ENCODE assay signal across 22 cellular contexts in genomic region chr9:98135938-98136337, GRCh38. TPM values are rescaled to one million over a fixed set of nuclear protein-coding genes. Genes with fewer than 3 reads are reported as not detected.
DNase-seq lines count a peak whose midpoint lies in the region; ATAC-seq, FAIRE-seq and TF ChIP-seq lines count a peak whose summit lies in the region.
"Had no signal": no experiment of that assay in that cellular context is flagged by ENCODE, and none has a peak within 500 bp of the region (broad histone marks: within the 10 kb centered on the region; RNA-seq: fewer than 3 reads in every experiment).

No MANE protein-coding gene starts in this region.

- H3K9ac ChIP-seq in GM12878 (ENCODE audit: control insufficient read depth, insufficient read depth, low read length), result no peak overlapping the region
- H3K9ac ChIP-seq: BLaER1 treated with 17β-estradiol and CSF1 and Interleukin-3, amounts not matched to agents 10 nM and 100 nM; KMS-11 had no signal

- POLR2A ChIA-PET in GM12878 (lab: Charles Lee), result interaction anchor here (0.5 kb wide), 1 partner anchor 93 kb away, joined by 3 read pairs; no protein-coding TSS in a partner anchor

- H4K20me1 ChIP-seq in GM12878 (ENCODE audit: control insufficient read depth, insufficient read depth), result no peaks in the 10 kb centered on the region
- H4K20me1 ChIP-seq: BLaER1 treated with 17β-estradiol and CSF1 and Interleukin-3, amounts not matched to agents 10 nM and 100 nM had no signal

- H3K27me3 Mint-ChIP-seq in CD4-positive, CD25-positive, alpha-beta regulatory T cell, result no peaks in the 10 kb centered on the region

- H3K4me2 ChIP-seq in GM12878 (ENCODE audit: control insufficient read depth, insufficient read depth), result no peak overlapping the region
- H3K4me2 ChIP-seq: BLaER1 treated with 17β-estradiol and CSF1 and Interleukin-3, amounts not matched to agents 10 nM and 100 nM; KMS-11 had no signal

- no peak overlapping the region for H3K4me3 Mint-ChIP-seq in CD4-positive, CD25-positive, alpha-beta regulatory T cell
- H3K4me3 Mint-ChIP-seq: CD8-positive, alpha-beta memory T cell had no signal

- no peak overlapping the region for H3K27ac ChIP-seq in CD4-positive, CD25-positive, alpha-beta regulatory T cell (ENCODE audit: insufficient read depth, low read length, poor library complexity, severe bottlenecking)
- H3K27ac ChIP-seq in GM12878 (ENCODE audit: control insufficient read depth, insufficient read depth) (no peak overlapping the region), spleen (no peak overlapping the region)
- H3K27ac ChIP-seq: BLaER1 treated with 17β-estradiol and CSF1 and Interleukin-3, amounts not matched to agents 10 nM and 100 nM; KMS-11 had no signal

- H3K4me3 ChIP-seq in CD4-positive, CD25-positive, alpha-beta regulatory T cell (ENCODE audit: low read depth, low read length), result no peak overlapping the region
- no peak overlapping the region for H3K4me3 ChIP-seq in GM12878
- no peak overlapping the region for H3K4me3 ChIP-seq in spleen
- H3K4me3 ChIP-seq: BLaER1 treated with 17β-estradiol and CSF1 and Interleukin-3, amounts not matched to agents 10 nM and 100 nM had no signal

- H3K36me3 ChIP-seq in CD4-positive, CD25-positive, alpha-beta regulatory T cell (ENCODE audit: control insufficient read depth, insufficient read depth, low read length), result peaks cover 57% of the 10 kb centered on the region
- H3K36me3 ChIP-seq in GM12878 (ENCODE audit: control insufficient read depth in 2 of 2, insufficient read depth in 2 of 2, low read length in 1 of 2) (no peaks in the 10 kb centered on the region), spleen (peaks cover 0 to 74% (median 0%) of the 10 kb centered on the region in 6 donors)
- H3K36me3 ChIP-seq: BLaER1 treated with 17β-estradiol and CSF1 and Interleukin-3, amounts not matched to agents 10 nM and 100 nM had no signal

- peak overlapping the region in 2 of 3 donors; percentile 73 to 87 for H3K27ac Mint-ChIP-seq in CD4-positive, CD25-positive, alpha-beta regulatory T cell

- CTCF ChIA-PET in GM12878 (lab: Yijun Ruan, JAX), result interaction anchor here (0.9 to 1.0 kb wide), 2 partner anchors 14 to 51 kb away, joined by 3 read pairs; no protein-coding TSS in a partner anchor

- no peaks in the 10 kb centered on the region for H3K79me2 ChIP-seq in GM12878 (ENCODE audit: control insufficient read depth, insufficient read depth, low read length)

- RAD21 ChIA-PET in GM12878 (lab: Charles Lee; ENCODE audit: unreplicated experiment), result no interaction called here

- TF ChIP-seq CTCF in GM12878 (IDR thresholded peaks at IDR 0.05 in 2 of 3, conservative IDR thresholded peaks at IDR 0.05 in 1 of 3; ENCODE audit: control insufficient read depth in 2 of 3, extremely low read depth in 1 of 3, insufficient read depth in 1 of 3, low read depth in 3 of 3, low read length in 3 of 3) (no peak), spleen (IDR thresholded peaks at IDR 0.05 in 8 of 11, conservative IDR thresholded peaks at IDR 0.05 in 3 of 11) (no peak)

- H3K4me1 ChIP-seq in CD4-positive, CD25-positive, alpha-beta regulatory T cell (ENCODE audit: control insufficient read depth, insufficient read depth, low read length, poor library complexity, severe bottlenecking), result no peaks in the 10 kb centered on the region
- H3K4me1 ChIP-seq in GM12878 (ENCODE audit: control insufficient read depth, insufficient read depth, low read length) (no peaks in the 10 kb centered on the region; the same call in 1 of the 2 replicates), spleen (no peaks in the 10 kb centered on the region)

- TF ChIP-seq POLR2A in GM12878 (IDR thresholded peaks at IDR 0.05; ENCODE audit: low read depth, low read length) (no peak), spleen (IDR thresholded peaks at IDR 0.05) (no peak)

- H3K4me1 Mint-ChIP-seq in CD4-positive, CD25-positive, alpha-beta regulatory T cell, result peaks cover 3 to 12% (median 6%) of the 10 kb centered on the region in 4 donors

- no peak for ATAC-seq in CD4-positive, CD25-positive, alpha-beta regulatory T cell (ENCODE audit: low read depth in 2 of 2)
- ATAC-seq in GM12878 (no peak), GM21576 (IDR thresholded peaks at IDR 0.05; ENCODE audit: unreplicated experiment) (no peak), HG03432 (IDR thresholded peaks at IDR 0.05; ENCODE audit: unreplicated experiment) (no peak)
- ATAC-seq: HCT116, Panc1, SK-N-SH treated with all-trans-retinoic acid at 6 μM for 48 hours had no signal

- no peaks in the 10 kb centered on the region for H3K9me3 ChIP-seq in CD4-positive, CD25-positive, alpha-beta regulatory T cell (ENCODE audit: control insufficient read depth in 2 of 2, low read length in 2 of 2)
- H3K9me3 ChIP-seq in GM12878 (replicated peaks; ENCODE audit: control insufficient read depth, insufficient read depth, low read length) (no peaks in the 10 kb centered on the region), spleen (no peaks in the 10 kb centered on the region)
- H3K9me3 ChIP-seq: BLaER1 treated with 17β-estradiol and CSF1 and Interleukin-3, amounts not matched to agents 10 nM and 100 nM had no signal

- TF ChIP-seq RAD21 in GM12878 (IDR thresholded peaks at IDR 0.05; ENCODE audit: insufficient read depth, low read depth, low read length), result no peak

- intact Hi-C loops in GM12878 (cut with micrococcal nuclease; ENCODE audit: unreplicated experiment), result no loop called here
- intact Hi-C loops in spleen (cut with DNase I; ENCODE audit: low total_unique reads), result no loop called here
- intact Hi-C loops in cardiac septum (cut with DNase I), result no loop called here

- no peaks in the 10 kb centered on the region for H3K27me3 ChIP-seq in CD4-positive, CD25-positive, alpha-beta regulatory T cell (ENCODE audit: control insufficient read depth, insufficient read depth, low read length)
- no peaks in the 10 kb centered on the region for H3K27me3 ChIP-seq in GM12878 (replicated peaks in 1 of 2; ENCODE audit: control insufficient read depth in 2 of 2, insufficient read depth in 2 of 2, low read length in 1 of 2)
- no peaks in the 10 kb centered on the region for H3K27me3 ChIP-seq in spleen (replicated peaks in 1 of 7)
- H3K27me3 ChIP-seq: BLaER1 treated with 17β-estradiol and CSF1 and Interleukin-3, amounts not matched to agents 10 nM and 100 nM had no signal

- TF ChIP-seq EP300 in GM12878 (IDR thresholded peaks at IDR 0.05; ENCODE audit: borderline replicate concordance in 1 of 2, control insufficient read depth in 1 of 2, low read depth in 2 of 2, low read length in 2 of 2), result no peak

- in situ Hi-C loops in GM12878 (cut with MboI), result no loop called here

- FAIRE-seq in GM12878 (lab: Jason Lieb, UNC), result no peak

- no TSS peak for BruUV-seq in GM12878 (replicated peaks; lab: Mats Ljungman, UMichigan)

- H2AFZ ChIP-seq in GM12878 (ENCODE audit: control insufficient read depth, low read depth, low read length), result no peak overlapping the region

- no peaks in the 10 kb centered on the region for H3K9me3 Mint-ChIP-seq in CD4-positive, CD25-positive, alpha-beta regulatory T cell
- H3K9me3 Mint-ChIP-seq: CD8-positive, alpha-beta memory T cell had no signal

- WGBS in GM12878 (ENCODE audit: insufficient coverage, insufficient replicate concordance, low lambda C conversion rate, missing lambda C conversion rate), result 70% methylated on average over 7 of the region's 7 CpGs
- 88 to 95% (median 95%) methylated on average over 6 to 7 of the region's 7 CpGs for WGBS in spleen, 5 donors

- peaks cover 23% of the 10 kb centered on the region for H3K36me3 Mint-ChIP-seq in CD4-positive, CD25-positive, alpha-beta regulatory T cell

- DNase-seq in AG20443 (ENCODE audit: low spot score) (peak; percentile 5), GM12878 (ENCODE audit: low read depth, low spot score) (no peak), spleen (peak; percentile 6), cardiac septum (ENCODE audit: low spot score) (no peak)
- DNase-seq in CD4-positive, CD25-positive, alpha-beta regulatory T cell, result no peak
- DNase-seq: Calu3; CD8-positive, alpha-beta memory T cell; GOT3; IMR-90; MV-4-11; NCI-H1105 treated with DMSO at 0.1 percent for 48 hours; NCI-H2081; NCI-H2171 treated with DMSO at 0.1 percent for 48 hours; NCI-H524 treated with DMSO at 0.1 percent for 48 hours; NCI-H82 had no signal

- SMC1A ChIA-PET in GM12878 (lab: Charles Lee; ENCODE audit: uncharacterized antibody, unreplicated experiment), result no interaction called here

RNA-seq across cellular contexts. Expression of gene TRIM14, which starts 16.9 kb away (rescaled TPM):
- total RNA-seq in CD4-positive, CD25-positive, alpha-beta regulatory T cell, result 120 TPM
- 10 to 100 TPM; 65.2 to 94.0 (median 73.7) TPM for polyA plus RNA-seq in CD4-positive, CD25-positive, alpha-beta regulatory T cell
- 36.1 and 40.9 TPM in 2 replicates for total RNA-seq in GM12878 (2013; cell fraction: nucleolus; rRNA removed)
- total RNA-seq in GM12878 (2014; rRNA removed), result 25.1 and 25.2 TPM in 2 replicates
- 20.3 and 21.2 TPM in 2 replicates for total RNA-seq in GM12878 (2014; rRNA removed; fragmentation: Illumina TruSeq; extraction: Trizol)
- total RNA-seq in GM12878 (2021), result 53.3 and 54.4 TPM in 2 replicates
- 15.8 TPM for polyA plus RNA-seq in GM12878 (2011; ENCODE audit: low read depth)
- 25.9 and 32.7 TPM in 2 replicates for polyA plus RNA-seq in GM12878 (2011; rRNA removed)
- polyA plus RNA-seq in GM12878 (2011; cell fraction: cytosol; rRNA removed), result 31.9 and 34.9 TPM in 2 replicates
- 37.5 and 42.1 TPM in 2 replicates for polyA plus RNA-seq in GM12878 (2011; cell fraction: nucleus; rRNA removed)
- 20.1 and 25.2 TPM in 2 replicates for polyA plus RNA-seq in GM12878 (2012)
- polyA plus RNA-seq in GM12878 (2014; fragmentation: Illumina TruSeq; extraction: Trizol), result 42.4 and 42.6 TPM in 2 replicates
- polyA plus RNA-seq in GM12878 (2014; fragmentation: Nextera tagmentation; extraction: Ambion mirVana), result 10 to 100 TPM in 1 of 2 experiments, 1 to 10 TPM in 1; 8.6 to 10.2 TPM
- 39.6 and 39.7 TPM in 2 replicates for polyA plus RNA-seq in GM12878 (2014; rRNA removed)
- 10 to 100 TPM; 38.7 to 41.2 TPM for polyA plus RNA-seq in GM12878 (2016; fragmentation: Nextera tagmentation; extraction: Ambion mirVana)
- 19.4 and 22.8 TPM in 2 replicates for polyA minus RNA-seq in GM12878 (2011; rRNA and poly(A)+ RNA removed)
- polyA minus RNA-seq in GM12878 (2011; cell fraction: cytosol; rRNA and poly(A)+ RNA removed), result 12.7 and 13.5 TPM in 2 replicates
- 9.3 and 16.3 TPM in 2 replicates for polyA minus RNA-seq in GM12878 (2011; cell fraction: nucleus; rRNA and poly(A)+ RNA removed)
- 10 to 100 TPM; 51.5 to 92.9 (median 68.4) TPM for total RNA-seq in spleen
- 10 to 100 TPM; 11.9 to 23.3 (median 13.9) TPM for polyA plus RNA-seq in spleen
- total RNA-seq in cardiac septum, result 1.8 TPM

RNA-seq across cellular contexts. Expression of gene CORO2A, which starts 56.5 kb away (rescaled TPM):
- total RNA-seq in CD4-positive, CD25-positive, alpha-beta regulatory T cell, result 27.0 TPM
- polyA plus RNA-seq in CD4-positive, CD25-positive, alpha-beta regulatory T cell, result 10 to 100 TPM; 13.4 to 16.7 (median 14.0) TPM
- total RNA-seq in GM12878 (2013; cell fraction: nucleolus; rRNA removed), result 0.52 and 0.64 TPM in 2 replicates
- 4.1 and 4.7 TPM in 2 replicates for total RNA-seq in GM12878 (2014; rRNA removed)
- 4.8 TPM in 2 replicates for total RNA-seq in GM12878 (2014; rRNA removed; fragmentation: Illumina TruSeq; extraction: Trizol)
- 4.8 and 4.9 TPM in 2 replicates for total RNA-seq in GM12878 (2021)
- 1.0 TPM for polyA plus RNA-seq in GM12878 (2011; ENCODE audit: low read depth)
- polyA plus RNA-seq in GM12878 (2011; rRNA removed), result 0.84 and 1.0 TPM in 2 replicates
- polyA plus RNA-seq in GM12878 (2011; cell fraction: cytosol; rRNA removed), result 1.2 and 1.3 TPM in 2 replicates
- 0.37 and 0.42 TPM in 2 replicates for polyA plus RNA-seq in GM12878 (2011; cell fraction: nucleus; rRNA removed)
- 1.7 and 1.8 TPM in 2 replicates for polyA plus RNA-seq in GM12878 (2012)
- 5.0 and 5.5 TPM in 2 replicates for polyA plus RNA-seq in GM12878 (2014; fragmentation: Illumina TruSeq; extraction: Trizol)
- 1 to 10 TPM; 1.7 to 1.9 TPM for polyA plus RNA-seq in GM12878 (2014; fragmentation: Nextera tagmentation; extraction: Ambion mirVana)
- 4.2 and 5.3 TPM in 2 replicates for polyA plus RNA-seq in GM12878 (2014; rRNA removed)
- 1 to 10 TPM; 2.4 to 2.8 TPM for polyA plus RNA-seq in GM12878 (2016; fragmentation: Nextera tagmentation; extraction: Ambion mirVana)
- 0.80 and 2.3 TPM in 2 replicates for polyA minus RNA-seq in GM12878 (2011; rRNA and poly(A)+ RNA removed)
- polyA minus RNA-seq in GM12878 (2011; cell fraction: cytosol; rRNA and poly(A)+ RNA removed), result 0.53 TPM in 1 of 2 replicates, not detected in the other
- 0.12 and 0.19 TPM in 2 replicates for polyA minus RNA-seq in GM12878 (2011; cell fraction: nucleus; rRNA and poly(A)+ RNA removed)
- 10 to 100 TPM in 1 of 7 donors, 1 to 10 TPM in 6; 5.1 to 11.0 (median 6.8) TPM for total RNA-seq in spleen
- polyA plus RNA-seq in spleen, result 1 to 10 TPM; 1.3 to 2.2 (median 1.7) TPM
- total RNA-seq in cardiac septum, result 0.19 TPM

Comparison
In these comparisons a context has a peak if more than half of its experiments do, and no peak if none do; other contexts are left out.
1. DNase-seq: peak in AG20443 (single experiment) and spleen (single experiment); none in CD4-positive, CD25-positive, alpha-beta regulatory T cell (0 of 3), GM12878 (single experiment) and cardiac septum (single experiment).